Comparison of ENCODE assay signal across 12 cellular contexts in the genomic region with DNA sequence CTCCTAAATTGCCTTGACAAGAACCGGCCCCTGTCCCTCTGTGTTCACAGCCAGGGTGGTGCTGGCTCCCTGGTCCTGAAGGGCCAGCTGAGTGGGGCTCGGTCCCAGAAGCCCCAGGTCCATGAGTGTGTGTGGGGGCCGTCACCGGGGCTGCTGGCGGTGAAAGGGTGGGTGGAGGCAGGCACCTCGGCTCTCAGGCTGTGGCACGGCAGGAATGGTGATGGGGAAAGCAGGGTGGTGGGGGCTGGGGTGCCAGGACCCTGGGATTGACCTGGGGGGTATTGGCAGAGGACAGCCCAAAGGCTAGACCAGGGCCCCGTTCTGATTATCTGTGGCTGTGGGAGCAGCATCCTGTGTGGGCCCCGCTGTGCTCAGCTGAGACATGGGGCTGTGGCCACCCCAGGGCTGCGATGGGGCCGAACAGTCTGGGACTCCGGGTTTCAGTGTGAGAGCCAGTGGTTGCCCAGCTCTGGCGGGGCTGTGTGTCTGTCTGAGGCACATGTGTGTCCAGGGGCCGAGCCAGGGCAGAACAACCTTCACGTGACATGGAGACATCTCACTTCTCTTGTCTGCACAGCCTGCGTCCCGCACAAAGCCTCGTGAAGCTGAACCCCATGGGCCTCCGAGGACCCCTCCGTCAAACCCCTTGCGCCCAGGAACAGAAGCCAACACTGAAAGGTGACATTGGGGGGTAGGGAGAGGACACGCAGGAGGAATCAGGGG.
"Had no signal": no experiment of that assay in that cellular context is flagged by ENCODE, and none has a peak within 500 bp of the region (broad histone marks: within the 10 kb centered on the region; RNA-seq: fewer than 3 reads in every experiment).

No MANE protein-coding gene starts in this region.

- H3K36me3 ChIP-seq: adrenal gland, prostate gland had no signal

- H3K27me3 ChIP-seq: adrenal gland had no signal

- H3K27ac ChIP-seq: adrenal gland, prostate gland had no signal

- ATAC-seq: naive thymus-derived CD8-positive, alpha-beta T cell had no signal

- H3K9me3 ChIP-seq: adrenal gland, prostate gland had no signal

- DNase-seq: activated CD4-positive, alpha-beta T cell treated with anti-CD3 and anti-CD28 coated beads, Interleukin-2, amount 50 U/mL, for 48 hours; activated naive CD4-positive, alpha-beta T cell treated with anti-CD3 and anti-CD28 coated beads for 36 hours; dermis blood vessel endothelial cell; endodermal cell; erythroblast; immature natural killer cell; left colon; naive thymus-derived CD8-positive, alpha-beta T cell; stimulated activated CD4-positive, alpha-beta T cell treated with anti-CD3 and anti-CD28 coated beads, Interleukin-4, amount 100 ng/mL, for 1 hour; T-helper 2 cell had no signal

- H3K4me3 ChIP-seq: adrenal gland, prostate gland had no signal
